In the genomic region with DNA sequence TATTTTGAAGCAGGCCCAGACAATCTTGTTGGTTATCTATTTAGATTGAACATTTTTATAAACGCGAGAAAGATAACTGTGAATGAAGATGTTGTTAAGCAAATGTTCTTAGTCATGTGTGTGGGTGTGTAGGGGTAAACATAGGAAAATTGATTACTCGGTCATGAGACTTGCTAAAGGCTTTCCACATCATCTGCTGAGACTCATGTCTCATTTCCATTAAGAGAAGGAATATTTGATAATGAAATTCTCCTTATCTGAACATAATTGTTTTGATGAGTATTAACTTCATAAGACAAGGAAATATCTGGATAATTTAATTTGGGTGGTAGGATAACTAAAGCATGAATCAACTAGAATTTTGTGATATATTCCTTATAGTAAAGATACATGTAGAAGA, we compare ENCODE assay signal across 17 cellular contexts. TPM values are rescaled to one million over a fixed set of nuclear protein-coding genes. Genes with fewer than 3 reads are reported as not detected.
DNase-seq lines count a peak whose midpoint lies in the region; ATAC-seq, FAIRE-seq and TF ChIP-seq lines count a peak whose summit lies in the region.
"Had no signal": no experiment of that assay in that cellular context is flagged by ENCODE, and none has a peak within 500 bp of the region (broad histone marks: within the 10 kb centered on the region; RNA-seq: fewer than 3 reads in every experiment).

No MANE protein-coding gene starts in this region.

- H3K14ac ChIP-seq in IMR-90 (replicated peaks; ENCODE audit: low read depth, low read length) = no peak overlapping the region

- intact Hi-C loops in IMR-90 (cut with micrococcal nuclease) (no loop called here), kidney (cut with DNase I) (no loop called here), pancreas (cut with DNase I) (no loop called here)

- WGBS in IMR-90 (ENCODE audit: extremely low coverage in 2 of 2, insufficient read length in 1 of 2), 2 experiments = no CpG with 5 or more reads among the region's 3 CpGs
- 24 to 43% methylated on average over 3 of the region's 3 CpGs for WGBS in pancreas, 2 donors

- TF ChIP-seq POLR2A in IMR-90 (IDR thresholded peaks at IDR 0.05; ENCODE audit: low read depth, low read length) = no peak

- H4K91ac ChIP-seq in IMR-90 (ENCODE audit: insufficient read depth, low read depth, low read length) = no peak overlapping the region

- no peak overlapping the region for H3K4me2 ChIP-seq in IMR-90 (ENCODE audit: low read depth, low read length)

- no peaks in the 10 kb centered on the region for H3K79me1 ChIP-seq in IMR-90 (ENCODE audit: low read depth in 1 of 2, low read length in 2 of 2)

- TF ChIP-seq RAD21 in IMR-90 (IDR thresholded peaks at IDR 0.05; ENCODE audit: low read length) = no peak

- H3K9me3 ChIP-seq in AG04450 (ENCODE audit: control insufficient read depth, insufficient read depth, low read length) (no peaks in the 10 kb centered on the region), IMR-90 (ENCODE audit: control insufficient read depth, insufficient read depth, low read length) (no peaks in the 10 kb centered on the region), kidney (ENCODE audit: control insufficient read depth in 1 of 2, low read length in 2 of 2) (no peaks in the 10 kb centered on the region), pancreas (no peaks in the 10 kb centered on the region)
- H3K9me3 ChIP-seq: Caco-2, Peyer's patch had no signal

- DNase-seq in AG04450 (ENCODE audit: low read depth, low spot score) (peak; percentile 16), IMR-90 (peak; percentile 84), cardiac fibroblast (ENCODE audit: low read depth in 2 of 2) (peak; percentile 39 to 43), kidney (no peak), midbrain (lab: John Stamatoyannopoulos, UW) (no peak), pancreas (no peak)
- DNase-seq in activated CD4-positive, alpha-beta T cell treated with anti-CD3 and anti-CD28 coated beads, Interleukin-2, amount 50 U/mL, for 4 hours = no peak
- DNase-seq: Caco-2, HFFc6, NCI-H187 treated with DMSO at 0.1 percent for 48 hours, NCI-H446 treated with DMSO at 0.1 percent for 48 hours, Peyer's patch, Right ventricle myocardium superior had no signal

- no peak overlapping the region for H3K23ac ChIP-seq in IMR-90 (ENCODE audit: low read depth, low read length)

- BruUV-seq in IMR-90 (replicated peaks; lab: Mats Ljungman, UMichigan) = no TSS peak

- in situ Hi-C loops in IMR-90 (cut with MboI; ENCODE audit: low sequenced_read_pairs) = no loop called here

- H3K36me3 ChIP-seq in IMR-90 (ENCODE audit: control insufficient read depth, insufficient read depth, low read length) (no peaks in the 10 kb centered on the region), kidney (ENCODE audit: control insufficient read depth in 1 of 2, insufficient read depth in 2 of 2, low read length in 2 of 2) (no peaks in the 10 kb centered on the region), pancreas (no peaks in the 10 kb centered on the region)
- H3K36me3 ChIP-seq: Peyer's patch had no signal

- H2AFZ ChIP-seq in IMR-90 (replicated peaks; ENCODE audit: low read length, poor library complexity) = no peak overlapping the region

- H2AK9ac ChIP-seq in IMR-90 (replicated peaks; ENCODE audit: low read depth, low read length, poor library complexity) = no peak overlapping the region

- H3K4me1 ChIP-seq in IMR-90 (ENCODE audit: control insufficient read depth, insufficient read depth, low read length) = no peaks in the 10 kb centered on the region
- no peaks in the 10 kb centered on the region for H3K4me1 ChIP-seq in kidney (ENCODE audit: control insufficient read depth in 1 of 2, insufficient read depth in 1 of 2, low read depth in 1 of 2, low read length in 2 of 2)
- no peaks in the 10 kb centered on the region for H3K4me1 ChIP-seq in pancreas
- H3K4me1 ChIP-seq: Caco-2, Peyer's patch had no signal

- no peak overlapping the region for H2BK20ac ChIP-seq in IMR-90 (ENCODE audit: low read depth, low read length)

- no peak overlapping the region for H2AK5ac ChIP-seq in IMR-90 (ENCODE audit: low read depth, low read length)

- H3K4me3 ChIP-seq in AG04450 (ENCODE audit: low read depth, low read length) = no peak overlapping the region
- H3K4me3 ChIP-seq in IMR-90 (ENCODE audit: insufficient read depth, low read depth, low read length) = no peak overlapping the region
- H3K4me3 ChIP-seq in cardiac fibroblast (replicated peaks in 1 of 2; ENCODE audit: low read depth in 2 of 2, low read length in 2 of 2) = no peak overlapping the region
- H3K4me3 ChIP-seq in kidney (ENCODE audit: low read length in 2 of 2) = no peak overlapping the region
- H3K4me3 ChIP-seq in pancreas = no peak overlapping the region
- H3K4me3 ChIP-seq: Peyer's patch had no signal

- no peak overlapping the region for H2BK120ac ChIP-seq in IMR-90 (ENCODE audit: low read depth, low read length)

- H2BK5ac ChIP-seq in IMR-90 (ENCODE audit: low read depth, low read length, poor library complexity, severe bottlenecking) = peak overlapping the region; percentile 5

- POLR2A ChIA-PET in AG04450 (lab: Yijun Ruan, JAX) = no interaction called here
- POLR2A ChIA-PET in IMR-90 (lab: Charles Lee; ENCODE audit: unreplicated experiment) = interaction anchor here (0.7 kb wide), 1 partner anchor 1994 kb away, joined by 3 read pairs; no protein-coding TSS in a partner anchor

- no peak overlapping the region for H4K5ac ChIP-seq in IMR-90 (ENCODE audit: low read depth, low read length)

- H3K4ac ChIP-seq in IMR-90 (ENCODE audit: low read depth, low read length) = no peak overlapping the region

- CTCF ChIA-PET in AG04450 (lab: Charles Lee) (interaction anchor here (1.0 kb wide), 1 partner anchor 1378 kb away, joined by 3 read pairs; no protein-coding TSS in a partner anchor), IMR-90 (lab: Yijun Ruan, JAX) (no interaction called here)

- H3K27me3 ChIP-seq in AG04450 (ENCODE audit: control insufficient read depth, insufficient read depth, low read length) = no peaks in the 10 kb centered on the region
- no peaks in the 10 kb centered on the region for H3K27me3 ChIP-seq in IMR-90 (ENCODE audit: control insufficient read depth, insufficient read depth, low read length)
- no peaks in the 10 kb centered on the region for H3K27me3 ChIP-seq in pancreas
- H3K27me3 ChIP-seq: Peyer's patch had no signal

- H3K18ac ChIP-seq in IMR-90 (ENCODE audit: low read depth, low read length) = no peak overlapping the region

- H3K9me1 ChIP-seq in IMR-90 (ENCODE audit: insufficient read depth, low read length) = no peaks in the 10 kb centered on the region; the same call in 1 of the 2 replicates

- FAIRE-seq in kidney (lab: Jason Lieb, UNC) = peak; percentile 46
- FAIRE-seq in pancreas (lab: Jason Lieb, UNC) = no peak
- FAIRE-seq: G401.6, H1, HepG2 had no signal

- peak; percentile 71 for ATAC-seq in IMR-90 (ENCODE audit: low read depth)
- ATAC-seq in pancreas = no peak
- ATAC-seq in GM18498 (IDR thresholded peaks at IDR 0.05; ENCODE audit: unreplicated experiment) = no peak
- ATAC-seq: HepG2 had no signal

- no peak overlapping the region for H3K56ac ChIP-seq in IMR-90 (ENCODE audit: extremely low read depth, insufficient read depth, low read length)

- dilution Hi-C loops in IMR-90 (cut with HindIII; ENCODE audit: low sequenced_read_pairs, unreplicated experiment) = no loop called here

- H4K8ac ChIP-seq in IMR-90 (ENCODE audit: low read depth in 2 of 2, low read length in 2 of 2) = no peak overlapping the region

- TF ChIP-seq CTCF in AG04450 (IDR thresholded peaks at IDR 0.05; ENCODE audit: low read depth, low read length) (no peak), IMR-90 (conservative IDR thresholded peaks at IDR 0.05; ENCODE audit: low read depth, low read length) (no peak), cardiac fibroblast (IDR thresholded peaks at IDR 0.05; ENCODE audit: low read depth, low read length) (no peak), kidney (IDR thresholded peaks at IDR 0.05; ENCODE audit: borderline replicate concordance, extremely low read depth, insufficient read depth) (no peak), pancreas (IDR thresholded peaks at IDR 0.05) (no peak)

- H3K9ac ChIP-seq in IMR-90 (ENCODE audit: low read depth, low read length) (no peak overlapping the region), kidney (ENCODE audit: low read length in 2 of 2) (no peak overlapping the region)

- H2BK15ac ChIP-seq in IMR-90 (ENCODE audit: low read depth, low read length) = no peak overlapping the region

- H4K20me1 ChIP-seq in IMR-90 (ENCODE audit: insufficient read depth, low read length) = no peaks in the 10 kb centered on the region

- no peak overlapping the region for H3K27ac ChIP-seq in AG04450 (ENCODE audit: low read depth, low read length)
- H3K27ac ChIP-seq in IMR-90 (ENCODE audit: insufficient read depth, low read length) = no peak overlapping the region
- no peak overlapping the region for H3K27ac ChIP-seq in kidney (ENCODE audit: low read depth in 2 of 2, low read length in 2 of 2)
- H3K27ac ChIP-seq in pancreas = no peak overlapping the region
- H3K27ac ChIP-seq: Peyer's patch had no signal

TF ChIP-seq in IMR-90, 13 proteins besides CTCF, POLR2A, EP300 and RAD21 (continues in another document):
- TF ChIP-seq FOS (IDR thresholded peaks at IDR 0.05; ENCODE audit: low read depth, low read length) = peak; percentile 71
- TF ChIP-seq USF2 (IDR thresholded peaks at IDR 0.05; ENCODE audit: low read depth, low read length) = 0 out of 2 replicates have a peak, but pooled peaks have one; percentile 23
- TF ChIP-seq CEBPB (IDR thresholded peaks at IDR 0.05; ENCODE audit: low read depth, low read length) = peak; percentile 65

RNA-seq across cellular contexts. Expression of gene CCDC102B, which starts 19.7 kb away (rescaled TPM):
- 4.0 and 4.6 TPM in 2 replicates for polyA plus RNA-seq in AG04450 (2011; rRNA removed)
- polyA minus RNA-seq in AG04450 (2011; rRNA and poly(A)+ RNA removed) = 12.5 and 12.6 TPM in 2 replicates
- total RNA-seq in IMR-90 (2012; rRNA removed) = 0.54 and 1.7 TPM in 2 replicates
- polyA plus RNA-seq in IMR-90 (2012; rRNA removed) = 0.67 and 1.4 TPM in 2 replicates
- polyA plus RNA-seq in IMR-90 (2012; cell fraction: cytosol; rRNA removed) = 0.11 and 0.12 TPM in 2 replicates
- polyA plus RNA-seq in IMR-90 (2012; cell fraction: nucleus; rRNA removed; ENCODE audit: low replicate concordance) = 0.27 and 2.2 TPM in 2 replicates
- 6.8 TPM for total RNA-seq in kidney
- 3.6 TPM for polyA plus RNA-seq in kidney (ENCODE audit: insufficient read depth, low read depth, low replicate concordance)
- total RNA-seq in pancreas = 1 to 10 TPM; 1.2 to 6.2 (median 1.9) TPM
- polyA plus RNA-seq in pancreas = 1 to 10 TPM in 1 of 2 donors, under 1 TPM in 1; 0.99 to 1.8 TPM

Comparison
In these comparisons a context has a peak if more than half of its experiments do, and no peak if none do; other contexts are left out.
1. DNase-seq: peak in AG04450 (single experiment), IMR-90 (single experiment) and cardiac fibroblast (2 of 2); none in kidney (single experiment), midbrain (single experiment), activated CD4-positive, alpha-beta T cell treated with anti-CD3 and anti-CD28 coated beads, Interleukin-2, amount 50 U/mL, for 4 hours (0 of 2) and pancreas (0 of 6).